ENCODE assay signal across 10 cellular contexts in the genomic region with DNA sequence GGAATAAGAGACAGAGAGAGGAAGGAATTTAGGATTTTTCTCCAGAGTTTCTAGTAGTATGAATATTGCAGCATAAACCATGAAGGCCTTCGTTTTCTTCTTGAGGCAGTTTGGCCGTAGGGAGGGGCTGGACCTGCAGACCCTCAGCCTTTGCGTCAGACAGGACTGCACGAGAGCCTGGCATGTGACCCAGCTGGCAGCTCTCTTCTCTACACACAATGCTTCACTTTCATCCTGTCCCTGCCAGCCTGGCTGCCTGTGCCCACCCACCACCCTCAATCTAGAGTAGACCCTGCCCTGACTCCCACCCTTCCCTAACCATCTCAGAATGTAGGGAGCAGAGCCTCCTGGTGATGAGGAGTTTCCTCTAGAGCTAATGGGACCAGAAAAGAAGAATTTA. TPM values are rescaled to one million over a fixed set of nuclear protein-coding genes. Genes with fewer than 3 reads are reported as not detected.
DNase-seq lines count a peak whose midpoint lies in the region; ATAC-seq and TF ChIP-seq lines count a peak whose summit lies in the region.
"Had no signal": no experiment of that assay in that cellular context is flagged by ENCODE, and none has a peak within 500 bp of the region (broad histone marks: within the 10 kb centered on the region; RNA-seq: fewer than 3 reads in every experiment).

No MANE protein-coding gene starts in this region.

- no peaks in the 10 kb centered on the region for H3K36me3 Mint-ChIP-seq in brain

- H2BK120ac ChIP-seq in mesendoderm (ENCODE audit: low read depth, low read length): peak overlapping the region; percentile 62

- H3K56ac ChIP-seq in mesendoderm (ENCODE audit: low read length): peak overlapping the region; percentile 90

- H4K8ac ChIP-seq in mesendoderm (ENCODE audit: low read depth, low read length): no peak overlapping the region

- H3K4me3 ChIP-seq in mesendoderm (ENCODE audit: low read length): peak overlapping the region; percentile 18

- no peak for DNase-seq in mesendoderm
- no peak for DNase-seq in NOMO-1 (lab: John Stamatoyannopoulos, UW; ENCODE audit: unreplicated experiment in 2 of 2)
- DNase-seq: activated B cell treated with CpG ODN at 0.5 μM for 24 hours; activated effector memory CD4-positive, alpha-beta T cell treated with Interleukin-2 at 50 U/mL for 16 hours; stimulated activated naive CD4-positive, alpha-beta T cell had no signal

- H3K79me2 ChIP-seq in mesendoderm (ENCODE audit: control insufficient read depth, insufficient read depth, low read length): peaks cover 7% of the 10 kb centered on the region

- H3K79me1 ChIP-seq in mesendoderm (ENCODE audit: low read length): peaks cover 6% of the 10 kb centered on the region

- H2BK5ac ChIP-seq in mesendoderm (ENCODE audit: low read length): peak overlapping the region; percentile 81

- H3K27me3 Mint-ChIP-seq in brain: no peaks in the 10 kb centered on the region

- H2BK15ac ChIP-seq in mesendoderm (replicated peaks; ENCODE audit: low read depth): no peak overlapping the region

- H3K27ac ChIP-seq in 22Rv1: peak overlapping the region; percentile 73
- peak overlapping the region; percentile 88 for H3K27ac ChIP-seq in mesendoderm (ENCODE audit: low read depth, low read length)

- H3K4ac ChIP-seq in mesendoderm (ENCODE audit: low read depth, low read length): peak overlapping the region; percentile 56

- H3K9ac ChIP-seq in mesendoderm (ENCODE audit: low read length): peak overlapping the region; percentile 88

- H3K36me3 ChIP-seq in mesendoderm (ENCODE audit: control insufficient read depth, insufficient read depth, low read length): no peaks in the 10 kb centered on the region

- no peak overlapping the region for H3K23ac ChIP-seq in mesendoderm (ENCODE audit: low read length)

- no CpG with 5 or more reads among the region's 4 CpGs for WGBS in mesendoderm (ENCODE audit: extremely low coverage, insufficient coverage, low lambda C conversion rate)

- peak overlapping the region; percentile 12 for H2AK5ac ChIP-seq in mesendoderm (ENCODE audit: low read length)

- peak overlapping the region; percentile 82 to 97 (median 95) for H3K27ac Mint-ChIP-seq in brain
- H3K27ac Mint-ChIP-seq: activated B cell treated with CpG ODN at 0.5 μM for 24 hours had no signal

- H3K4me2 ChIP-seq in mesendoderm (ENCODE audit: low read length): peak overlapping the region; percentile 48

- H4K5ac ChIP-seq in mesendoderm (ENCODE audit: low read length): no peak overlapping the region

- H3K4me3 Mint-ChIP-seq in brain: peak overlapping the region; percentile 75 to 93 (median 89)
- H3K4me3 Mint-ChIP-seq: activated B cell treated with CpG ODN at 0.5 μM for 24 hours had no signal

- peak overlapping the region; percentile 96 for H3K18ac ChIP-seq in mesendoderm (ENCODE audit: low read length)

- peaks cover 54% of the 10 kb centered on the region for H3K4me1 Mint-ChIP-seq in brain

- ATAC-seq in esophagus mucosa (no peak), GM19324 (IDR thresholded peaks at IDR 0.05; ENCODE audit: low FRiP score, unreplicated experiment) (no peak)

- no peaks in the 10 kb centered on the region for H3K9me3 Mint-ChIP-seq in brain
- H3K9me3 Mint-ChIP-seq: activated B cell treated with CpG ODN at 0.5 μM for 24 hours had no signal

- H3K27me3 ChIP-seq in mesendoderm (ENCODE audit: insufficient read depth, low read length, poor library complexity): no peaks in the 10 kb centered on the region

- no peak for TF ChIP-seq CTCF in 22Rv1 (IDR thresholded peaks at IDR 0.05)
- no peak for TF ChIP-seq CTCF in brain (conservative IDR thresholded peaks at IDR 0.05)

- peaks cover 9% of the 10 kb centered on the region for H3K4me1 ChIP-seq in mesendoderm (ENCODE audit: control insufficient read depth, low read depth, low read length)

RNA-seq across cellular contexts. Expression of a gene that starts 1.6 kb away (rescaled TPM):
- polyA plus RNA-seq in brain (ENCODE audit: insufficient read depth, low read depth, low replicate concordance): 18.1 TPM
- 14.7 TPM for polyA plus RNA-seq in mesendoderm (2013, experiment 1 of 2)
- 13.5 TPM for polyA plus RNA-seq in mesendoderm (2013, experiment 2 of 2)
- 0.28 TPM for total RNA-seq in esophagus mucosa
- total RNA-seq: activated B cell treated with CpG ODN at 0.5 μM for 24 hours, dermis microvascular lymphatic vessel endothelial cell had no signal

RNA-seq across cellular contexts. Expression of a gene that starts 9.6 kb away (rescaled TPM):
- 179 TPM for polyA plus RNA-seq in brain (ENCODE audit: insufficient read depth, low read depth, low replicate concordance)
- polyA plus RNA-seq in mesendoderm (2013, experiment 1 of 2): 55.8 TPM
- 54.2 TPM for polyA plus RNA-seq in mesendoderm (2013, experiment 2 of 2)
- 113 TPM for total RNA-seq in esophagus mucosa

RNA-seq across cellular contexts. Expression of a gene that starts 13.4 kb away (rescaled TPM):
- polyA plus RNA-seq in brain (ENCODE audit: insufficient read depth, low read depth, low replicate concordance): 13.0 TPM
- polyA plus RNA-seq in mesendoderm (2013, experiment 1 of 2): 13.3 TPM
- 12.9 TPM for polyA plus RNA-seq in mesendoderm (2013, experiment 2 of 2)
- 4.5 TPM for total RNA-seq in esophagus mucosa

RNA-seq across cellular contexts. Expression of a gene that starts 23.1 kb away (rescaled TPM):
- polyA plus RNA-seq in brain (ENCODE audit: insufficient read depth, low read depth, low replicate concordance): 32.5 TPM
- polyA plus RNA-seq in mesendoderm (2013, experiment 1 of 2): 2.5 TPM
- 2.0 TPM for polyA plus RNA-seq in mesendoderm (2013, experiment 2 of 2)
- 3.1 TPM for total RNA-seq in esophagus mucosa

RNA-seq across cellular contexts. Expression of a gene that starts 23.3 kb away (rescaled TPM):
- polyA plus RNA-seq in brain (ENCODE audit: insufficient read depth, low read depth, low replicate concordance): 22.5 TPM
- polyA plus RNA-seq in mesendoderm (2013, experiment 1 of 2): 111 TPM
- polyA plus RNA-seq in mesendoderm (2013, experiment 2 of 2): 116 TPM
- total RNA-seq in esophagus mucosa: 15.1 TPM
